In the genomic region with DNA sequence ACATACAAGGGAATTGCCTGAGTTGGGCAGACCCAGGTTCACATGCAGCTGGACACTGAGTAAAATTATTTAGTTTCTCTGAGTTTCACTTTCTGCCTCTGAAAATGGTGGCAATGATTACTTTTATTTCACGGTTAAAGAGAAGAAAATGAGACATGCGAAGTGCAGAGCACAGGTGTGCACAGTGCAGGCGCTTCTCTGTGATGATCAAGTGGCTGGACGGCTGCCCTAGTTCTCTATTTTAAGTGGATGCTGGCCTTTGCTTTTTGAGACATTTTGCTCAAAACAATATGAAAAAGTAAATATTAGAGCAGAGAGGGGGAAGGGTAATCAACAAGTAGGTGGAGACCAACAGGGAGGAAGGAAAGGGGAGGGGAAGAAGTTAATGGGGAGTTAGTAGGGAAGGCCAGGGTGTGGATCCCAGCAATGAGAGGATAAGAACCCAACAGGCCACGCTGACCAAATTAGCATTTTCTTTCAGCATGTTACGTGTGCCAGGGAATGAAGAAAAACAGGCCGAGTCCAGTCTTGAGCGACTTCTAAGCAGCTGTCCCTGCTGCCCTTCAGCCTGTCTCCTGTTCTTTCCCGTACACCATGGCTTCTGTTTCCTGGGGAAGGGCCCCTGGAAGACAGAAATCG, we compare ENCODE assay signal across 10 cellular contexts. TPM values are rescaled to one million over a fixed set of nuclear protein-coding genes. Genes with fewer than 3 reads are reported as not detected.
A peak's percentile ranks its signal among the peaks of the same experiment; 100 is the strongest.
DNase-seq lines count a peak whose midpoint lies in the region; FAIRE-seq and TF ChIP-seq lines count a peak whose summit lies in the region.
"Had no signal": no experiment of that assay in that cellular context is flagged by ENCODE, and none has a peak within 500 bp of the region (broad histone marks: within the 10 kb centered on the region; RNA-seq: fewer than 3 reads in every experiment).

No MANE protein-coding gene starts in this region.

- DNase-seq in DMS 273 treated with DMSO at 0.1 percent for 48 hours (lab: John Stamatoyannopoulos, UW) (peak; percentile 44), chondrocyte (ENCODE audit: low spot score) (no peak), islet precursor cell (peak; percentile 80), sigmoid colon (no peak), HTR-8/SVneo (ENCODE audit: insufficient read length, low spot score) (no peak), HK-2 (ENCODE audit: unreplicated experiment) (no peak)
- no peak for DNase-seq in activated naive CD4-positive, alpha-beta T cell treated with anti-CD3 and anti-CD28 coated beads, Interleukin-2, amount 50 U/mL, for 16 hours
- no peak for DNase-seq in activated CD4-positive, alpha-beta T cell treated with anti-CD3 and anti-CD28 coated beads, Interleukin-2, amount 10 ng/mL, durations not matched to agents 7 days and 5 days

- no peak for FAIRE-seq in HTR-8/SVneo (lab: Jason Lieb, UNC)
- FAIRE-seq: frontal cortex had no signal

- peaks cover 57% of the 10 kb centered on the region for H3K4me1 Mint-ChIP-seq in chondrocyte (ENCODE audit: low read depth)
- peaks cover 29% of the 10 kb centered on the region for H3K4me1 Mint-ChIP-seq in activated CD4-positive, alpha-beta T cell treated with anti-CD3 and anti-CD28 coated beads, Interleukin-2, amount 10 ng/mL, durations not matched to agents 7 days and 5 days

- peak overlapping the region; percentile 59 to 85 (median 72) for H3K27ac ChIP-seq in sigmoid colon
- H3K27ac ChIP-seq: BLaER1 had no signal

- peaks cover 0 to 78% (median 54%) of the 10 kb centered on the region in 4 donors for H3K4me1 ChIP-seq in sigmoid colon

- H3K9me3 ChIP-seq in sigmoid colon = no peaks in the 10 kb centered on the region

- H3K27me3 Mint-ChIP-seq in chondrocyte (ENCODE audit: low read depth) = no peaks in the 10 kb centered on the region
- no peaks in the 10 kb centered on the region for H3K27me3 Mint-ChIP-seq in activated CD4-positive, alpha-beta T cell treated with anti-CD3 and anti-CD28 coated beads, Interleukin-2, amount 10 ng/mL, durations not matched to agents 7 days and 5 days

- 74 to 85% methylated on average over 10 of the region's 10 CpGs for WGBS in sigmoid colon, 2 donors

- TF ChIP-seq CTCF in chondrocyte (IDR thresholded peaks at IDR 0.05) = no peak
- no peak for TF ChIP-seq CTCF in sigmoid colon (IDR thresholded peaks at IDR 0.05)

- no peak for TF ChIP-seq EP300 in sigmoid colon (IDR thresholded peaks at IDR 0.05)

- POLR2A ChIA-PET in activated CD4-positive, alpha-beta T cell treated with anti-CD3 and anti-CD28 coated beads, Interleukin-2, amount 10 ng/mL, durations not matched to agents 7 days and 5 days (lab: Charles Lee) = no interaction called here

- CTCF ChIA-PET in activated CD4-positive, alpha-beta T cell treated with anti-CD3 and anti-CD28 coated beads, Interleukin-2, amount 10 ng/mL, durations not matched to agents 7 days and 5 days (lab: Charles Lee) = interaction anchor here (0.7 to 1.0 kb wide), 2 partner anchors 10 to 491 kb away, joined by 3 read pairs; no protein-coding TSS in a partner anchor

- TF ChIP-seq POLR2A in sigmoid colon (IDR thresholded peaks at IDR 0.05) = no peak

- H3K27me3 ChIP-seq in sigmoid colon = no peaks in the 10 kb centered on the region
- H3K27me3 ChIP-seq: BLaER1 had no signal

- peak overlapping the region; percentile 3 for H3K4me3 Mint-ChIP-seq in chondrocyte (ENCODE audit: unreplicated experiment)
- H3K4me3 Mint-ChIP-seq in activated CD4-positive, alpha-beta T cell treated with anti-CD3 and anti-CD28 coated beads, Interleukin-2, amount 10 ng/mL, durations not matched to agents 7 days and 5 days = no peak overlapping the region

- intact Hi-C loops in sigmoid colon (cut with DNase I) = loop anchor here (5.0 kb wide), 1 partner anchor 129 kb away; no protein-coding TSS in a partner anchor

- H3K36me3 ChIP-seq in sigmoid colon = no peaks in the 10 kb centered on the region

- H3K4me3 ChIP-seq in sigmoid colon = peak overlapping the region in 1 of 4 donors; percentile 1
- H3K4me3 ChIP-seq: BLaER1 had no signal

- no peaks in the 10 kb centered on the region for H3K9me3 Mint-ChIP-seq in chondrocyte (ENCODE audit: low read depth)
- H3K9me3 Mint-ChIP-seq in activated CD4-positive, alpha-beta T cell treated with anti-CD3 and anti-CD28 coated beads, Interleukin-2, amount 10 ng/mL, durations not matched to agents 7 days and 5 days = no peaks in the 10 kb centered on the region

- H3K36me3 Mint-ChIP-seq in chondrocyte (ENCODE audit: low read depth) = peaks cover 2% of the 10 kb centered on the region
- peaks cover 26% of the 10 kb centered on the region for H3K36me3 Mint-ChIP-seq in activated CD4-positive, alpha-beta T cell treated with anti-CD3 and anti-CD28 coated beads, Interleukin-2, amount 10 ng/mL, durations not matched to agents 7 days and 5 days (ENCODE audit: low read depth)

- peak overlapping the region; percentile 95 for H3K27ac Mint-ChIP-seq in chondrocyte (ENCODE audit: unreplicated experiment)
- no peak overlapping the region for H3K27ac Mint-ChIP-seq in activated CD4-positive, alpha-beta T cell treated with anti-CD3 and anti-CD28 coated beads, Interleukin-2, amount 10 ng/mL, durations not matched to agents 7 days and 5 days

RNA-seq across cellular contexts. Expression of gene SNX18, which starts 16.1 kb away (rescaled TPM):
- 50.4 to 74.2 TPM (median 73.2 TPM) in 3 replicates for total RNA-seq in chondrocyte
- 10 to 100 TPM; 37.8 to 51.3 (median 46.1) TPM for total RNA-seq in sigmoid colon
- 1 to 10 TPM; 3.9 to 6.5 (median 5.4) TPM for polyA plus RNA-seq in sigmoid colon
- 10 to 100 TPM; 19.0 to 19.7 TPM for total RNA-seq in activated CD4-positive, alpha-beta T cell treated with anti-CD3 and anti-CD28 coated beads, Interleukin-2, amount 10 ng/mL, durations not matched to agents 7 days and 5 days

Comparison
In these comparisons a context has a peak if more than half of its experiments do, and no peak if none do; other contexts are left out.
1. DNase-seq: peak in DMS 273 treated with DMSO at 0.1 percent for 48 hours (single experiment) and islet precursor cell (single experiment); none in chondrocyte (single experiment), sigmoid colon (single experiment), HTR-8/SVneo (single experiment), HK-2 (single experiment), activated naive CD4-positive, alpha-beta T cell treated with anti-CD3 and anti-CD28 coated beads, Interleukin-2, amount 50 U/mL, for 16 hours (single experiment) and activated CD4-positive, alpha-beta T cell treated with anti-CD3 and anti-CD28 coated beads, Interleukin-2, amount 10 ng/mL, durations not matched to agents 7 days and 5 days (single experiment).